Comparison of ENCODE assay signal across 10 cellular contexts in the genomic region with DNA sequence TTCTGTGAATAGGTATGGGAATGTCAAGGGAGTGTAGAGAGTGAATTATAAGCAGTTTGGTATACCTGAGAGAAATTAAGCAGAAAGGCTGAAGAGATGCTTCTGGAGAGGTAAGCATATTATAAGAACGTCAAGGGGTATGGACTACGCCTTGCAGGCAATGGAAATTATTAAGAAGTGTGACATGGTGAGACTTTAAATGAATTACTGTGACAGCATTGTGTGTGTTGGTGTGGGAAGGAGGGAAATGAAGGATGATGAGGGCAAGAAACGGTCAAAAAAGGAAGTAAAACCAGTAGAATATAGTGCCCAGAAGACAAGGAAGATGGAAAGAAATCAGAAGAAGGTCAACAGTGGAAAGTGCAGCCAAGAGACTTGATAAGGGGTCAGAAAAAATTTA. TPM values are rescaled to one million over a fixed set of nuclear protein-coding genes. Genes with fewer than 3 reads are reported as not detected.
"Had no signal": no experiment of that assay in that cellular context is flagged by ENCODE, and none has a peak within 500 bp of the region (broad histone marks: within the 10 kb centered on the region; RNA-seq: fewer than 3 reads in every experiment).

No MANE protein-coding gene starts in this region.

- DNase-seq: GM23248, GOT3, H9, HCEC 1CT, IMR-90, KG1 had no signal

- H3K4me3 ChIP-seq: GM23248, K562 had no signal

- ATAC-seq: K562 had no signal

- H3K9me3 Mint-ChIP-seq: H9 had no signal

- FAIRE-seq: H54, K562 had no signal

- H3K4me3 Mint-ChIP-seq: H9 had no signal

- H2AFZ ChIP-seq: GM23248 had no signal

- H3K27ac Mint-ChIP-seq: H9 had no signal

- H3K9ac ChIP-seq: GM23248 had no signal

- H3K27ac ChIP-seq: GM23248, HL-60 had no signal

RNA-seq across cellular contexts. Expression of gene KHDRBS2, which starts 5.9 kb away (rescaled TPM):
- total RNA-seq: GM23248, HT1080, IMR-90, K562 had no signal
- polyA plus RNA-seq: GM23248, IMR-90, K562 had no signal
